In genomic region chr19:14419038-14419813, GRCh38 we compare ENCODE assay signal across 8 cellular contexts. TPM values are rescaled to one million over a fixed set of nuclear protein-coding genes. Genes with fewer than 3 reads are reported as not detected.
DNase-seq lines count a peak whose midpoint lies in the region; ATAC-seq and TF ChIP-seq lines count a peak whose summit lies in the region.

DDX39A (minus strand) TSS chr19:14419341; CDS start chr19:14413220, 6,121 bp downstream.

- peak; percentile 94 for ATAC-seq in activated T-helper 17 cell treated with anti-CD3 and anti-CD28 coated beads, Interleukin-2, amount 50 U/mL, for 72 hours (replicated peaks)
- peak; percentile 87 to 88 for ATAC-seq in naive thymus-derived CD8-positive, alpha-beta T cell

- H3K9me3 Mint-ChIP-seq in activated T-helper 17 cell treated with anti-CD3 and anti-CD28 coated beads, Interleukin-2, amount 50 U/mL, for 72 hours = no peaks in the 10 kb centered on the region
- H3K9me3 Mint-ChIP-seq in naive thymus-derived CD8-positive, alpha-beta T cell = no peaks in the 10 kb centered on the region

- H3K4me3 ChIP-seq in LNCaP clone FGC (ENCODE audit: low read depth, low read length) (peak within 1 kb of the TSS; percentile 74), fibroblast of mammary gland (ENCODE audit: control insufficient read depth, low read depth, low read length) (peak within 1 kb of the TSS; percentile 94)

- CTCF ChIA-PET in RWPE1 (lab: Yijun Ruan, JAX) = interaction anchor here (0.5 kb wide), 1 partner anchor 56 kb away, joined by 3 read pairs; the partner anchor contains the start of gene PTGER1

- peak within 1 kb of the TSS; percentile 87 for H3K27ac Mint-ChIP-seq in activated T-helper 17 cell treated with anti-CD3 and anti-CD28 coated beads, Interleukin-2, amount 50 U/mL, for 72 hours
- H3K27ac Mint-ChIP-seq in naive thymus-derived CD8-positive, alpha-beta T cell = peak within 1 kb of the TSS; percentile 95 to 100 (median 98)

- H3K27ac ChIP-seq in RWPE1 = peak within 1 kb of the TSS; percentile 91

- H3K4me1 Mint-ChIP-seq in activated T-helper 17 cell treated with anti-CD3 and anti-CD28 coated beads, Interleukin-2, amount 50 U/mL, for 72 hours = peaks cover 22% of the 10 kb centered on the region
- peaks cover 21 to 41% (median 40%) of the 10 kb centered on the region in 4 donors for H3K4me1 Mint-ChIP-seq in naive thymus-derived CD8-positive, alpha-beta T cell

- DNase-seq in Daoy (ENCODE audit: low read depth) = peak; percentile 99
- peak; percentile 96 for DNase-seq in GOT3 (lab: John Stamatoyannopoulos, UW)
- peak; percentile 99 for DNase-seq in LNCaP clone FGC (ENCODE audit: low read depth)
- DNase-seq in RWPE1 (ENCODE audit: low spot score) = peak; percentile 100
- DNase-seq in fibroblast of mammary gland (ENCODE audit: low read depth) = peak; percentile 99
- DNase-seq in naive thymus-derived CD8-positive, alpha-beta T cell = peak; percentile 85 to 99 (median 98)
- peak; percentile 88 to 99 (median 98) for DNase-seq in stimulated activated naive CD4-positive, alpha-beta T cell (lab: John Stamatoyannopoulos, UW)

- H3K4me3 Mint-ChIP-seq in activated T-helper 17 cell treated with anti-CD3 and anti-CD28 coated beads, Interleukin-2, amount 50 U/mL, for 72 hours = peak within 1 kb of the TSS; percentile 80
- H3K4me3 Mint-ChIP-seq in naive thymus-derived CD8-positive, alpha-beta T cell = peak within 1 kb of the TSS; percentile 91 to 100 (median 97)

- TF ChIP-seq CTCF in LNCaP clone FGC (IDR thresholded peaks at IDR 0.05; ENCODE audit: control insufficient read depth, extremely low read depth, insufficient read depth) (no peak), RWPE1 (conservative IDR thresholded peaks at IDR 0.05; ENCODE audit: low read depth) (no peak), fibroblast of mammary gland (conservative IDR thresholded peaks at IDR 0.05; ENCODE audit: control insufficient read depth, insufficient read depth, low read depth, low read length) (no peak)

- POLR2A ChIA-PET in RWPE1 (lab: Yijun Ruan, JAX; ENCODE audit: low non-redundant PET) = no interaction called here
- POLR2A ChIA-PET in naive thymus-derived CD8-positive, alpha-beta T cell (lab: Charles Lee) = interaction anchor here (0.6 to 4.0 kb wide), 27 partner anchors 9 to 1249 kb away, joined by 3 to 36 read pairs (median 5); partner anchors contain the start of genes ADGRE5, DNAJB1 and PKN1

- H3K27me3 Mint-ChIP-seq in activated T-helper 17 cell treated with anti-CD3 and anti-CD28 coated beads, Interleukin-2, amount 50 U/mL, for 72 hours = no peaks in the 10 kb centered on the region
- no peaks in the 10 kb centered on the region for H3K27me3 Mint-ChIP-seq in naive thymus-derived CD8-positive, alpha-beta T cell

- H3K36me3 Mint-ChIP-seq in activated T-helper 17 cell treated with anti-CD3 and anti-CD28 coated beads, Interleukin-2, amount 50 U/mL, for 72 hours (ENCODE audit: low read depth) = peaks cover 48% of the 10 kb centered on the region
- peaks cover 0 to 21% (median 4%) of the 10 kb centered on the region in 3 donors for H3K36me3 Mint-ChIP-seq in naive thymus-derived CD8-positive, alpha-beta T cell

RNA-seq across cellular contexts. Expression of gene DDX39A, which starts in this region (rescaled TPM):
- 207 and 210 TPM in 2 replicates for total RNA-seq in Daoy (2014; rRNA removed; shearing (Covaris generic))
- 100 to 1,000 TPM; 132 to 260 TPM for total RNA-seq in activated T-helper 17 cell treated with anti-CD3 and anti-CD28 coated beads, Interleukin-2, amount 50 U/mL, for 72 hours
- total RNA-seq in naive thymus-derived CD8-positive, alpha-beta T cell = 100 to 1,000 TPM; 158 to 165 TPM
- 100 to 1,000 TPM in 2 of 3 donors, 10 to 100 TPM in 1; 96.0 to 136 (median 106) TPM for polyA plus RNA-seq in naive thymus-derived CD8-positive, alpha-beta T cell

Comparison
In these comparisons a context has a peak if more than half of its experiments do, and no peak if none do; other contexts are left out.
1. Peak in every context shown above with its lines: DNase-seq, ATAC-seq, H3K4me3 ChIP-seq and H3K27ac ChIP-seq.